23 cellular contexts compared by ENCODE assay signal in the genomic region with DNA sequence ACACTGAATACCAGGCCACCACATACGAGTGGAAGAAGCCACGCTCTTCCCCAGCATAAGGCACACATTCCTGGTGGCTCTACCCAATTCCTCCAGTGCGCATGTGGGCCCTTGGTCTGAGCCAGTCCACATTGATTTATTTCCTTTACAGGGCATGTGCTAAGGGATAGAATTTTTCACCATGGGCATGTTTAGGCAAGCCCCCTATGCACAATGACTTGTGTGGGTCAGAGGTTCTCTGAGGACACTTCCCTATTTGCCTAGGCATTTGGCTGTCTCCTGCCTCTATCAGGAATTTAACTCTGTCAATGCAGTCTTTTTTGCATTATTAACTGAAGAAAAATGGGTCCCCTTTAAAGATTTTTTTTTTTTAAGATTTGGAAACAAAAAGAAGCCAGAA.
"Had no signal": no experiment of that assay in that cellular context is flagged by ENCODE, and none has a peak within 500 bp of the region (broad histone marks: within the 10 kb centered on the region; RNA-seq: fewer than 3 reads in every experiment).

No MANE protein-coding gene starts in this region.

- H3K79me2 ChIP-seq: hepatocyte had no signal

- H3K36me3 ChIP-seq: adrenal gland, esophagus squamous epithelium, lower lobe of right lung, right lobe of liver, stomach, upper lobe of left lung had no signal

- H3K4me1 ChIP-seq: adrenal gland, esophagus squamous epithelium, lower lobe of right lung, parathyroid adenoma, right lobe of liver, stomach, upper lobe of left lung had no signal

- H2AFZ ChIP-seq: hepatocyte, parathyroid adenoma had no signal

- H3K4me3 Mint-ChIP-seq: activated T-helper 1 cell treated with anti-CD3 and anti-CD28 coated beads, Interleukin-12 subunit alpha, Interleukin-12 subunit beta, Interleukin-2, Interleukin-4 antibody, amounts not matched to agents 30 ng/mL and 10 ng/mL and 1 ng/mL, durations not matched to agents 14 hours and 24 hours and 36 hours; dendritic cell treated with granulocyte-macrophage colony-stimulating factor and Interleukin-4, amounts not matched to agents 40 ng/mL and 50 ng/mL, for 4 days; mesothelial cell of epicardium; nephron; stimulated activated effector memory CD8-positive, alpha-beta T cell treated with anti-CD3 and anti-CD28 coated beads, Interleukin-12 subunit alpha, Interleukin-12 subunit beta, amount 100 ng/mL, for 72 hours had no signal

- H3K27ac ChIP-seq: adrenal gland, esophagus squamous epithelium, hepatocyte, lower lobe of right lung, parathyroid adenoma, right lobe of liver, stomach, upper lobe of left lung had no signal

- H3K27me3 ChIP-seq: adrenal gland, esophagus squamous epithelium, hepatocyte, right lobe of liver, stomach, upper lobe of left lung had no signal

- H3K4me1 Mint-ChIP-seq: mesothelial cell of epicardium; nephron; stimulated activated effector memory CD8-positive, alpha-beta T cell treated with anti-CD3 and anti-CD28 coated beads, Interleukin-12 subunit alpha, Interleukin-12 subunit beta, amount 100 ng/mL, for 72 hours had no signal

- DNase-seq: activated CD4-positive, alpha-beta T cell treated with anti-CD3 and anti-CD28 coated beads, Interleukin-2, amount 50 U/mL, for 4 hours; activated gamma-delta T cell treated with Interleukin-2 at 50 U/mL for 16 hours; activated T-cell treated with anti-CD3 and anti-CD28 coated beads for 4 hours; adrenal gland; effector CD8-positive, alpha-beta T cell; esophagus squamous epithelium; lower lobe of right lung; right lobe of liver; stimulated activated CD4-positive, alpha-beta T cell treated with anti-CD3 and anti-CD28 coated beads, Interleukin-4, amount 100 ng/mL, for 24 hours; stomach; T-helper 2 cell; upper lobe of left lung had no signal

- H3K36me3 Mint-ChIP-seq: mesothelial cell of epicardium; stimulated activated effector memory CD8-positive, alpha-beta T cell treated with anti-CD3 and anti-CD28 coated beads, Interleukin-12 subunit alpha, Interleukin-12 subunit beta, amount 100 ng/mL, for 72 hours had no signal

- H3K4me2 ChIP-seq: hepatocyte, smooth muscle cell had no signal

- FAIRE-seq: islet of Langerhans, TTC549 had no signal

- H3K9ac ChIP-seq: parathyroid adenoma had no signal

- H3K4me3 ChIP-seq: adrenal gland, esophagus squamous epithelium, hepatocyte, lower lobe of right lung, right lobe of liver, smooth muscle cell, stomach, upper lobe of left lung had no signal

- H3K27ac Mint-ChIP-seq: activated naive CD4-positive, alpha-beta T cell treated with anti-CD3 and anti-CD28 coated beads, Interleukin-2, amount 50 U/mL, for 72 hours; activated T-helper 1 cell treated with anti-CD3 and anti-CD28 coated beads, Interleukin-12 subunit alpha, Interleukin-12 subunit beta, Interleukin-2, Interleukin-4 antibody, amounts not matched to agents 30 ng/mL and 10 ng/mL and 1 ng/mL, durations not matched to agents 14 hours and 24 hours and 36 hours; dendritic cell treated with granulocyte-macrophage colony-stimulating factor and Interleukin-4, amounts not matched to agents 40 ng/mL and 50 ng/mL, for 4 days; mesothelial cell of epicardium; nephron; stimulated activated effector memory CD8-positive, alpha-beta T cell treated with anti-CD3 and anti-CD28 coated beads, Interleukin-12 subunit alpha, Interleukin-12 subunit beta, amount 100 ng/mL, for 72 hours had no signal
